In the genomic region with DNA sequence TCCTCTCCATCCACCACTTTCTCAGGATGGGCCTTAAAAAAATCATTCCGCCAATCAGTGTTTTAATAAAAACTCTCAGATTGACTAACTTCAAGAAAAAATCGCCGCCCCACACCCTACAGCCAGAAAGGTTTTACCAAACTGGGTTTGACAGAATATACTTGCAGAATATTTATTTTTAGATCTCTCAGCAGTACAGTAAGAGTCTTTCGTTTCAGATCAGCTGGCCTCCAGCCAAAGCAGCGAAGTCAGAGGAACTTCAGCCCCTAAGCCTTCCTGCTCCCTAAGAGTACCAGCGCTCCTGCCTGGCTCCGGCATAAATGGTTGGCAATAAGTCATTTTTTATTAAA, we compare ENCODE assay signal across 8 cellular contexts. TPM values are rescaled to one million over a fixed set of nuclear protein-coding genes. Genes with fewer than 3 reads are reported as not detected.
A peak's percentile ranks its signal among the peaks of the same experiment; 100 is the strongest.
DNase-seq lines count a peak whose midpoint lies in the region; ATAC-seq, FAIRE-seq and TF ChIP-seq lines count a peak whose summit lies in the region.

No MANE protein-coding gene starts in this region.

- H3K4ac ChIP-seq in H9 (ENCODE audit: low read depth, low read length) = no peak overlapping the region

- H3K4me2 ChIP-seq in keratinocyte (ENCODE audit: control insufficient read depth, extremely low read depth, insufficient read depth, low read depth, low read length) = no peak overlapping the region
- no peak overlapping the region for H3K4me2 ChIP-seq in H9 (ENCODE audit: insufficient read depth, insufficient read length, low read length)

- dilution Hi-C loops in keratinocyte (cut with MboI; ENCODE audit: extremely low pct_ligation_motif_present, low sequenced_read_pairs) = no loop called here

- H3K14ac ChIP-seq in H9 (ENCODE audit: insufficient read depth, low read length) = no peak overlapping the region

- no peak overlapping the region for H2BK120ac ChIP-seq in H9 (ENCODE audit: low read depth, low read length, poor library complexity, severe bottlenecking)

- peak; percentile 6 for DNase-seq in DMS53 treated with DMSO at 0.1 percent for 48 hours (lab: John Stamatoyannopoulos, UW; ENCODE audit: unreplicated experiment)
- DNase-seq in activated naive CD8-positive, alpha-beta T cell treated with anti-CD3 and anti-CD28 coated beads, Interleukin-2, amount 50 U/mL, for 24 hours = peak; percentile 38
- no peak for DNase-seq in keratinocyte (ENCODE audit: low read depth, low spot score)
- peak; percentile 54 for DNase-seq in stimulated activated CD8-positive, alpha-beta memory T cell treated with anti-CD3 and anti-CD28 coated beads, Interleukin-4, amount 100 ng/mL, for 48 hours
- DNase-seq in H9 = no peak
- DNase-seq in AML-193 (lab: John Stamatoyannopoulos, UW) = no peak

- H3K23me2 ChIP-seq in H9 (ENCODE audit: insufficient read length, low read depth, low read length, poor library complexity, severe bottlenecking) = no peaks in the 10 kb centered on the region

- peak; percentile 57 for ATAC-seq in GM19455 (IDR thresholded peaks at IDR 0.05; ENCODE audit: unreplicated experiment)
- ATAC-seq in HG03521 (IDR thresholded peaks at IDR 0.05; ENCODE audit: unreplicated experiment) = peak; percentile 56
- ATAC-seq in activated naive CD8-positive, alpha-beta T cell treated with anti-CD3 and anti-CD28 coated beads, Interleukin-2, amount 50 U/mL, for 24 hours = no peak

- H3K4me3 ChIP-seq in keratinocyte (ENCODE audit: control insufficient read depth in 2 of 3, extremely low read depth in 1 of 3, insufficient read depth in 2 of 3, low read depth in 1 of 3, low read length in 3 of 3) = no peak overlapping the region

- no peaks in the 10 kb centered on the region for H3K27me3 Mint-ChIP-seq in activated naive CD8-positive, alpha-beta T cell treated with anti-CD3 and anti-CD28 coated beads, Interleukin-2, amount 50 U/mL, for 24 hours
- H3K27me3 Mint-ChIP-seq in H9 (ENCODE audit: low read depth) = no peaks in the 10 kb centered on the region

- no peak overlapping the region for H2AK5ac ChIP-seq in H9 (ENCODE audit: insufficient read length, low read length)

- no peak overlapping the region for H2BK5ac ChIP-seq in H9 (ENCODE audit: insufficient read length, low read length)

- H3K79me1 ChIP-seq in H9 (ENCODE audit: insufficient read depth, low read depth, low read length, poor library complexity, severe bottlenecking) = no peaks in the 10 kb centered on the region

- H3K9ac ChIP-seq in keratinocyte (ENCODE audit: control insufficient read depth, extremely low read depth, insufficient read depth, low read length) (no peak overlapping the region), H9 (ENCODE audit: extremely low read depth, insufficient read length, low read length) (no peak overlapping the region)

- no peak for FAIRE-seq in keratinocyte (lab: Jason Lieb, UNC)

- H3K4me3 Mint-ChIP-seq in activated naive CD8-positive, alpha-beta T cell treated with anti-CD3 and anti-CD28 coated beads, Interleukin-2, amount 50 U/mL, for 24 hours = no peak overlapping the region
- no peak overlapping the region for H3K4me3 Mint-ChIP-seq in H9

- peaks cover 11 to 18% of the 10 kb centered on the region in 2 experiments for H3K36me3 ChIP-seq in keratinocyte (ENCODE audit: control insufficient read depth in 2 of 2, extremely low read depth in 1 of 2, insufficient read depth in 2 of 2, low read length in 2 of 2)

- H3K9me3 ChIP-seq in keratinocyte (ENCODE audit: control insufficient read depth, low read depth, low read length) = no peaks in the 10 kb centered on the region
- H3K9me3 ChIP-seq in H9 (ENCODE audit: control insufficient read depth, low read depth, low read length) = no peaks in the 10 kb centered on the region

- H3K9me1 ChIP-seq in keratinocyte (ENCODE audit: control insufficient read depth, extremely low read depth, insufficient read depth, low read length) = no peaks in the 10 kb centered on the region

- H3K4me1 Mint-ChIP-seq in activated naive CD8-positive, alpha-beta T cell treated with anti-CD3 and anti-CD28 coated beads, Interleukin-2, amount 50 U/mL, for 24 hours = peaks cover 37% of the 10 kb centered on the region
- H3K4me1 Mint-ChIP-seq in H9 = no peaks in the 10 kb centered on the region

- H3K27me3 ChIP-seq in keratinocyte (ENCODE audit: control insufficient read depth, extremely low read depth, insufficient read depth, low read length) (no peaks in the 10 kb centered on the region), H9 (ENCODE audit: insufficient read depth, low read length) (no peaks in the 10 kb centered on the region)

- H2BK15ac ChIP-seq in H9 (ENCODE audit: low read depth, low read length) = no peak overlapping the region

- no peak overlapping the region for H2BK20ac ChIP-seq in H9 (ENCODE audit: low read depth, low read length, poor library complexity, severe bottlenecking)

- peak overlapping the region; percentile 84 for H3K27ac Mint-ChIP-seq in activated naive CD8-positive, alpha-beta T cell treated with anti-CD3 and anti-CD28 coated beads, Interleukin-2, amount 50 U/mL, for 24 hours
- no peak overlapping the region for H3K27ac Mint-ChIP-seq in H9

- H3K4me1 ChIP-seq in keratinocyte (ENCODE audit: control insufficient read depth, extremely low read depth, insufficient read depth, low read length) (peaks cover 12% of the 10 kb centered on the region), H9 (ENCODE audit: insufficient read depth, low read length) (no peaks in the 10 kb centered on the region)

- no peaks in the 10 kb centered on the region for H3K79me2 ChIP-seq in keratinocyte (ENCODE audit: control insufficient read depth, insufficient read depth, low read length)
- H3K79me2 ChIP-seq in H9 (ENCODE audit: insufficient read depth, low read length) = no peaks in the 10 kb centered on the region

- H3K56ac ChIP-seq in H9 (ENCODE audit: insufficient read length, low read depth, low read length) = no peak overlapping the region

- H4K5ac ChIP-seq in H9 (ENCODE audit: insufficient read length, low read depth, low read length) = no peak overlapping the region

- no peak overlapping the region for H4K8ac ChIP-seq in H9 (replicated peaks; ENCODE audit: insufficient read length, low read depth, low read length)

- H2BK12ac ChIP-seq in H9 (ENCODE audit: insufficient read length, low read depth, low read length) = no peak overlapping the region

- H3K9me3 Mint-ChIP-seq in activated naive CD8-positive, alpha-beta T cell treated with anti-CD3 and anti-CD28 coated beads, Interleukin-2, amount 50 U/mL, for 24 hours = no peaks in the 10 kb centered on the region
- H3K9me3 Mint-ChIP-seq in H9 = no peaks in the 10 kb centered on the region

- peaks cover 40% of the 10 kb centered on the region for H3K36me3 Mint-ChIP-seq in activated naive CD8-positive, alpha-beta T cell treated with anti-CD3 and anti-CD28 coated beads, Interleukin-2, amount 50 U/mL, for 24 hours (ENCODE audit: low read depth)
- H3K36me3 Mint-ChIP-seq in H9 (ENCODE audit: insufficient read depth in 1 of 3, low read depth in 3 of 3) = peaks cover 18 to 61% (median 58%) of the 10 kb centered on the region in 3 experiments; a peak in 6 of 7 replicates

- no CpG with 5 or more reads among the region's 7 CpGs for WGBS in H9 (ENCODE audit: extremely low coverage, insufficient read length, low lambda C conversion rate)

- H3K23ac ChIP-seq in H9 (ENCODE audit: insufficient read length, low read depth, low read length) = no peak overlapping the region

- no peak for TF ChIP-seq CTCF in keratinocyte (optimal IDR thresholded peaks at IDR 0.05 in 1 of 3, IDR thresholded peaks at IDR 0.05 in 1 of 3, conservative IDR thresholded peaks at IDR 0.05 in 1 of 3; ENCODE audit: extremely low read depth in 1 of 3, insufficient read depth in 2 of 3, low read length in 3 of 3)
- TF ChIP-seq CTCF in H9 (conservative IDR thresholded peaks at IDR 0.05) = no peak

- H4K91ac ChIP-seq in H9 (ENCODE audit: insufficient read length, low read depth, low read length) = no peak overlapping the region

- H3K18ac ChIP-seq in H9 (ENCODE audit: insufficient read length, low read depth, low read length) = no peak overlapping the region

- no peaks in the 10 kb centered on the region for H4K20me1 ChIP-seq in keratinocyte (ENCODE audit: control insufficient read depth, extremely low read depth, insufficient read depth, low read length)
- no peaks in the 10 kb centered on the region for H4K20me1 ChIP-seq in H9 (ENCODE audit: control insufficient read depth, insufficient read depth, insufficient read length)

- H3T11ph ChIP-seq in H9 (ENCODE audit: low read length) = no peak overlapping the region

- no peak overlapping the region for H2AFZ ChIP-seq in keratinocyte (ENCODE audit: control insufficient read depth, low read length)
- H2AFZ ChIP-seq in H9 (ENCODE audit: low read length) = no peak overlapping the region

- H3K27ac ChIP-seq in keratinocyte (ENCODE audit: control insufficient read depth, insufficient read depth, low read length) = peak overlapping the region; percentile 71
- H3K27ac ChIP-seq in H9 (ENCODE audit: insufficient read length, low read depth, low read length) = no peak overlapping the region

RNA-seq across cellular contexts. Expression of a gene that starts 24.7 kb away (rescaled TPM):
- 23.3 to 30.4 TPM (median 27.6 TPM) in 3 replicates for polyA plus RNA-seq in keratinocyte
- polyA plus RNA-seq in keratinocyte (2011; ENCODE audit: low read depth) = 13.8 TPM
- 27.2 and 31.0 TPM in 2 replicates for polyA plus RNA-seq in keratinocyte (2011; cell fraction: cytosol; rRNA removed)
- 19.9 and 21.9 TPM in 2 replicates for polyA plus RNA-seq in keratinocyte (2011; cell fraction: nucleus; rRNA removed)
- polyA plus RNA-seq in keratinocyte (2012; ENCODE audit: low replicate concordance) = 18.0 and 21.3 TPM in 2 replicates
- polyA minus RNA-seq in keratinocyte = 14.5 to 20.5 TPM (median 16.3 TPM) in 3 replicates
- polyA minus RNA-seq in keratinocyte (2011; cell fraction: cytosol; rRNA and poly(A)+ RNA removed) = 5.2 TPM
- 5.9 and 12.3 TPM in 2 replicates for polyA minus RNA-seq in keratinocyte (2011; cell fraction: nucleus; rRNA and poly(A)+ RNA removed)
- 33.9 and 36.9 TPM in 2 replicates for total RNA-seq in H9 (2021)

Comparison
In these comparisons a context has a peak if more than half of its experiments do, and no peak if none do; other contexts are left out.
1. DNase-seq: peak in DMS53 treated with DMSO at 0.1 percent for 48 hours (single experiment), activated naive CD8-positive, alpha-beta T cell treated with anti-CD3 and anti-CD28 coated beads, Interleukin-2, amount 50 U/mL, for 24 hours (single experiment) and stimulated activated CD8-positive, alpha-beta memory T cell treated with anti-CD3 and anti-CD28 coated beads, Interleukin-4, amount 100 ng/mL, for 48 hours (single experiment); none in keratinocyte (single experiment), H9 (single experiment) and AML-193 (0 of 2).